ENCODE assay signal across 18 cellular contexts in the genomic region with DNA sequence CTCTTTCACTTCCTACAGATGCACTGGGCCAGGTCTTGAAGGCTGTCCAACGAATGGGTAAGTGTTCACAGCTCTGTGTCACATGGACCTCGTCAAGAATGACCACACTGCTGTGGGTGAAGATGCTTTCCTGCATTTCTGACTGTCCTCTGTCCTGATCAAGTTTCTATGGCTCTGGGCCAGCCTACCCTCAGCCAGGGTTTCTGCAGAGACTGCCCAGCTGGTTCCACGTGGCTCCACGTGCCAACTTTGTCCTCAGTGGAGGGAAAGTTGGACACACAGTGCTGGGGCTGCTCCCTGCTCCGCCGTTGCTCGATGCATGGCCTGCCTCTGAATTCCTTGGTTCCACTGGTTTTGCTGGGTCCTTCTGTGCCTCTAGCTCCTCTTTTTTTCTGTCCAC.
"Had no signal": no experiment of that assay in that cellular context is flagged by ENCODE, and none has a peak within 500 bp of the region (broad histone marks: within the 10 kb centered on the region; RNA-seq: fewer than 3 reads in every experiment).

No MANE protein-coding gene starts in this region.

- H3K27ac ChIP-seq: brain microvascular endothelial cell, coronary artery, gastroesophageal sphincter, heart left ventricle, pancreas, upper lobe of right lung had no signal

- DNase-seq: activated CD4-positive, alpha-beta memory T cell treated with anti-CD3 and anti-CD28 coated beads, Interleukin-2, amount 10 ng/mL, durations not matched to agents 7 days and 5 days; activated CD4-positive, alpha-beta T cell treated with anti-CD3 and anti-CD28 coated beads for 48 hours; activated CD4-positive, CD25-positive, alpha-beta regulatory T cell; activated naive CD4-positive, alpha-beta T cell treated with anti-CD3 and anti-CD28 coated beads, Interleukin-2, amount 10 ng/mL, durations not matched to agents 7 days and 5 days; activated naive CD8-positive, alpha-beta T cell treated with anti-CD3 and anti-CD28 coated beads, Interleukin-2, amount 50 U/mL, for 24 hours; activated T-cell treated with anti-CD3 and anti-CD28 coated beads, Interleukin-2, amount 50 U/mL, for 4 hours; brain microvascular endothelial cell; erythroblast; kidney glomerular epithelial cell; naive thymus-derived CD8-positive, alpha-beta T cell; pancreas; stimulated activated naive B cell treated with anti-CD40 and anti-IgM and Interleukin-4, amounts not matched to agents 10 μg/mL and 1 μg/mL and 100 μg/mL, for 72 hours; T-helper 1 cell; T-helper 9 cell; upper lobe of right lung had no signal

- ATAC-seq: activated naive CD8-positive, alpha-beta T cell treated with anti-CD3 and anti-CD28 coated beads, Interleukin-2, amount 50 U/mL, for 24 hours; activated T-cell treated with anti-CD3 and anti-CD28 coated beads, Interleukin-2, amount 50 U/mL, for 4 hours; gastroesophageal sphincter; heart left ventricle; naive thymus-derived CD8-positive, alpha-beta T cell; pancreas; stimulated activated naive B cell treated with anti-CD40 and anti-IgM and Interleukin-4, amounts not matched to agents 10 μg/mL and 1 μg/mL and 100 μg/mL, for 72 hours; upper lobe of right lung had no signal

- H3K9me3 ChIP-seq: gastroesophageal sphincter, heart left ventricle, pancreas, upper lobe of right lung had no signal

- H3K27me3 ChIP-seq: brain microvascular endothelial cell, gastroesophageal sphincter, heart left ventricle, pancreas, upper lobe of right lung had no signal

- H3K4me1 ChIP-seq: gastroesophageal sphincter, pancreas, upper lobe of right lung had no signal

- H3K4me3 ChIP-seq: coronary artery, gastroesophageal sphincter, heart left ventricle, pancreas, upper lobe of right lung had no signal
